8 cellular contexts compared by ENCODE assay signal in the genomic region with DNA sequence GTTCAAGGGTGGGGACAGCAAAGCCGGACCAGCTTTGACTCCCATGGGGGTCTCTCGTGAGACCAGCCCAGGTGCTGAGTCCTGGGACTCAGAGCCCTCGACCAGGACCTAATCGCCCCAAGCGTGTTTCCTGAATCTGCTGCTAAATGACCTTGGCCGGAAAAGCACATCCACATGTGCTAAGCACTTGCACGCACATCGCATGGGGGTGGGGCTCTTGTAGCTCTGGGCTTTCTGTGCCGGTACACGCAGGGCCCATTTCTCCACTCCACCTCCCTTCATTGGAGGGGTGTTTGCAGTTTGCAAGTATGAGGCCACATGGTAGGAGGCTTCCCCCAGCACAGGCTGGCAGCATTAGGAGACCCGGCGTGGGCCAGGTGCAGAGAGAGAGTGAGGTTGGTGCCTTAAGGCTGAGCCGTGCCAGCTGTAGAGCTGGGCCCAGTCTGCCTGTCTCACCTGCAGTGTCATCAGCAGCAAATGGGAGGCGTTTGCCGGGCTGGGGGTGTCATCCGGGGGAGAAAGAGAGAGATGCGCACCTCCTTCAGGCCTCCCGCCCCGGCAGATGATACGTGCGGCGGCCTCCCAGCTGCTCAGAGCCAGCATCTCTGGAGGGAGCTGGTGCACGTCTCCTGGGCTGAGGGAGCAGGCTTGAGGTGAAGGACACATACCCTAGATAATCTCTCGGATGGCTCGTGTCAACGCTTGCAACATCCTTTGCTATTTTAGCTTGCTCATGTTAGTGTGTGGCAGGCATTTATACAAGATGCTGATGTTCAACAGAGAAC. TPM values are rescaled to one million over a fixed set of nuclear protein-coding genes. Genes with fewer than 3 reads are reported as not detected.
DNase-seq lines count a peak whose midpoint lies in the region; ATAC-seq and TF ChIP-seq lines count a peak whose summit lies in the region.

No MANE protein-coding gene starts in this region.

- peak; percentile 46 for ATAC-seq in GM19397 (IDR thresholded peaks at IDR 0.05; ENCODE audit: unreplicated experiment)
- peak; percentile 43 to 59 for ATAC-seq in natural killer cell treated with Interleukin-12 subunit alpha and Interleukin-12 subunit beta and Interleukin-15 and Interleukin-18, amount 100 ng/mL, for 72 hours
- no peak for ATAC-seq in GM21528 (IDR thresholded peaks at IDR 0.05; ENCODE audit: low FRiP score, unreplicated experiment)

- H3K27me3 Mint-ChIP-seq in natural killer cell treated with Interleukin-12 subunit alpha and Interleukin-12 subunit beta and Interleukin-15 and Interleukin-18, amount 100 ng/mL, for 72 hours: no peaks in the 10 kb centered on the region

- POLR2A ChIA-PET in OCI-LY7 (lab: Charles Lee): interaction anchor here (0.6 to 8.1 kb wide), 8 partner anchors 10 to 1469 kb away, joined by 3 to 77 read pairs (median 4); no protein-coding TSS in a partner anchor

- H3K9me3 ChIP-seq in OCI-LY7 (ENCODE audit: low read length): no peaks in the 10 kb centered on the region

- H3K27ac Mint-ChIP-seq in natural killer cell treated with Interleukin-12 subunit alpha and Interleukin-12 subunit beta and Interleukin-15 and Interleukin-18, amount 100 ng/mL, for 72 hours: peak overlapping the region; percentile 77 to 78

- peak overlapping the region; percentile 72 for H3K4me2 ChIP-seq in OCI-LY7 (ENCODE audit: low read length)

- no peaks in the 10 kb centered on the region for H3K9me2 ChIP-seq in OCI-LY7 (ENCODE audit: insufficient read depth, low read length)

- H3K9me3 Mint-ChIP-seq in natural killer cell treated with Interleukin-12 subunit alpha and Interleukin-12 subunit beta and Interleukin-15 and Interleukin-18, amount 100 ng/mL, for 72 hours: no peaks in the 10 kb centered on the region

- intact Hi-C loops in OCI-LY7 (cut with micrococcal nuclease; ENCODE audit: unreplicated experiment): loop anchor here (2.0 kb wide), 2 partner anchors 13 to 29 kb away; no protein-coding TSS in a partner anchor

- H3K36me3 Mint-ChIP-seq in natural killer cell treated with Interleukin-12 subunit alpha and Interleukin-12 subunit beta and Interleukin-15 and Interleukin-18, amount 100 ng/mL, for 72 hours: no peaks in the 10 kb centered on the region

- peaks cover 43% of the 10 kb centered on the region; the same call in 1 of the 2 replicates for H3K79me2 ChIP-seq in OCI-LY7 (ENCODE audit: insufficient read depth, low read depth, low read length)

- peak overlapping the region; percentile 70 for H3K4me3 Mint-ChIP-seq in natural killer cell treated with Interleukin-12 subunit alpha and Interleukin-12 subunit beta and Interleukin-15 and Interleukin-18, amount 100 ng/mL, for 72 hours

- TF ChIP-seq CTCF in OCI-LY7 (conservative IDR thresholded peaks at IDR 0.05; ENCODE audit: low read length): no peak

- peaks cover 31% of the 10 kb centered on the region; the same call in 1 of the 2 replicates for H3K36me3 ChIP-seq in OCI-LY7 (ENCODE audit: insufficient read depth, low read length)

- peak overlapping the region; percentile 100 for H3K27ac ChIP-seq in OCI-LY7 (ENCODE audit: low read depth, low read length, poor library complexity, severe bottlenecking)

- H3K4me3 ChIP-seq in OCI-LY7 (ENCODE audit: low read depth, low read length, poor library complexity, severe bottlenecking): peak overlapping the region; percentile 60

- no peak overlapping the region for H2AFZ ChIP-seq in OCI-LY7 (ENCODE audit: low read length)

- DNase-seq in OCI-LY7 (ENCODE audit: low spot score): peak; percentile 89
- DNase-seq in activated naive CD4-positive, alpha-beta T cell treated with anti-CD3 and anti-CD28 coated beads, Interleukin-2, amount 50 U/mL, for 16 hours: peak; percentile 69
- DNase-seq in natural killer cell treated with Interleukin-12 subunit alpha and Interleukin-12 subunit beta and Interleukin-15 and Interleukin-18, amount 100 ng/mL, for 72 hours (ENCODE audit: low spot score): no peak
- no peak for DNase-seq in DMS 273 (lab: John Stamatoyannopoulos, UW; ENCODE audit: unreplicated experiment)
- no peak for DNase-seq in NCI-H1105 treated with DMSO at 0.1 percent for 48 hours (lab: John Stamatoyannopoulos, UW)
- DNase-seq in NCI-H2081 treated with DMSO at 0.1 percent for 48 hours (lab: John Stamatoyannopoulos, UW): no peak

- CTCF ChIA-PET in OCI-LY7 (lab: Charles Lee; ENCODE audit: unreplicated experiment): interaction anchor here (1.1 to 1.6 kb wide), 2 partner anchors 10 to 34 kb away, joined by 3 to 5 read pairs; no protein-coding TSS in a partner anchor

- no peaks in the 10 kb centered on the region for H4K20me1 ChIP-seq in OCI-LY7 (ENCODE audit: insufficient read depth, low read length)

- H3K4me1 Mint-ChIP-seq in natural killer cell treated with Interleukin-12 subunit alpha and Interleukin-12 subunit beta and Interleukin-15 and Interleukin-18, amount 100 ng/mL, for 72 hours (ENCODE audit: low read depth in 2 of 2): peaks cover 5 to 16% of the 10 kb centered on the region in 2 donors

- BruUV-seq in OCI-LY7 (replicated peaks; lab: Mats Ljungman, UMichigan): no TSS peak

- peaks cover 95% of the 10 kb centered on the region for H3K4me1 ChIP-seq in OCI-LY7 (ENCODE audit: insufficient read depth, low read length, poor library complexity, severe bottlenecking)

RNA-seq across cellular contexts. Expression of gene CLCN4, which starts 45.2 kb away (rescaled TPM):
- total RNA-seq in OCI-LY7 (2014; rRNA removed; shearing (Covaris generic)): 7.8 and 11.1 TPM in 2 replicates
- total RNA-seq in OCI-LY7 (2022): 9.7 and 10.2 TPM in 2 replicates
- not detected for total RNA-seq in natural killer cell treated with Interleukin-12 subunit alpha and Interleukin-12 subunit beta and Interleukin-15 and Interleukin-18, amount 100 ng/mL, for 72 hours

Comparison
In these comparisons a context has a peak if more than half of its experiments do, and no peak if none do; other contexts are left out.
1. DNase-seq: peak in OCI-LY7 (single experiment) and activated naive CD4-positive, alpha-beta T cell treated with anti-CD3 and anti-CD28 coated beads, Interleukin-2, amount 50 U/mL, for 16 hours (single experiment); none in natural killer cell treated with Interleukin-12 subunit alpha and Interleukin-12 subunit beta and Interleukin-15 and Interleukin-18, amount 100 ng/mL, for 72 hours (single experiment), DMS 273 (single experiment), NCI-H1105 treated with DMSO at 0.1 percent for 48 hours (single experiment) and NCI-H2081 treated with DMSO at 0.1 percent for 48 hours (single experiment).
2. RNA of gene CLCN4, which starts 45.2 kb away (total RNA-seq): 7.8 to 11.1 TPM in OCI-LY7; not detected in natural killer cell treated with Interleukin-12 subunit alpha and Interleukin-12 subunit beta and Interleukin-15 and Interleukin-18, amount 100 ng/mL, for 72 hours; every median in the first group is over 4 times any median in the second.